ENCODE assay signal across 30 cellular contexts in genomic region chr16:80563066-80563465, GRCh38. TPM values are rescaled to one million over a fixed set of nuclear protein-coding genes. Genes with fewer than 3 reads are reported as not detected.
"Had no signal": no experiment of that assay in that cellular context is flagged by ENCODE, and none has a peak within 500 bp of the region (broad histone marks: within the 10 kb centered on the region; RNA-seq: fewer than 3 reads in every experiment).

No MANE protein-coding gene starts in this region.

- H3K27ac Mint-ChIP-seq: dendritic cell treated with granulocyte-macrophage colony-stimulating factor and Interleukin-4, amounts not matched to agents 40 ng/mL and 50 ng/mL, for 4 days; effector memory CD8-positive, alpha-beta T cell; endodermal cell; mesothelial cell of epicardium; naive B cell had no signal

- H3K4me3 ChIP-seq: esophagus squamous epithelium, gastrocnemius medialis, heart right ventricle, left lung, lower lobe of right lung, mucosa of descending colon had no signal

- H3K4me1 ChIP-seq: gastrocnemius medialis, heart right ventricle, left lung, lower lobe of right lung had no signal

- ATAC-seq: effector memory CD8-positive, alpha-beta T cell; esophagus mucosa; gastrocnemius medialis; heart right ventricle; left cardiac atrium; left lung; left ventricle myocardium superior; lower lobe of right lung; naive thymus-derived CD8-positive, alpha-beta T cell had no signal

- H3K9me3 ChIP-seq: esophagus squamous epithelium, gastrocnemius medialis, heart right ventricle, left lung, lower lobe of right lung, mucosa of descending colon had no signal

- H3K27me3 Mint-ChIP-seq: naive thymus-derived CD8-positive, alpha-beta T cell had no signal

- H3K36me3 Mint-ChIP-seq: mesothelial cell of epicardium; naive B cell; naive thymus-derived CD8-positive, alpha-beta T cell had no signal

- DNase-seq: cortex of kidney; effector CD8-positive, alpha-beta T cell; effector memory CD8-positive, alpha-beta T cell; endodermal cell; erythroblast; esophagus squamous epithelium; foreskin fibroblast; foreskin melanocyte; gastrocnemius medialis; glutamatergic neuron; head of caudate nucleus; heart right ventricle; hippocampal formation; left cardiac atrium; left lung; left ventricle myocardium superior; lower lobe of right lung; mesenchymal stem cell; mucosa of descending colon; naive B cell; naive thymus-derived CD8-positive, alpha-beta T cell had no signal

- H3K9me3 Mint-ChIP-seq: dendritic cell treated with granulocyte-macrophage colony-stimulating factor and Interleukin-4, amounts not matched to agents 40 ng/mL and 50 ng/mL, for 4 days; effector memory CD8-positive, alpha-beta T cell; endodermal cell; mesothelial cell of epicardium had no signal

- H3K4me1 Mint-ChIP-seq: mesothelial cell of epicardium had no signal

- H3K4me3 Mint-ChIP-seq: dendritic cell treated with granulocyte-macrophage colony-stimulating factor and Interleukin-4, amounts not matched to agents 40 ng/mL and 50 ng/mL, for 4 days; effector memory CD8-positive, alpha-beta T cell; endodermal cell; mesothelial cell of epicardium; naive B cell had no signal

- H3K36me3 ChIP-seq: esophagus squamous epithelium, gastrocnemius medialis, heart right ventricle, left lung, lower lobe of right lung had no signal

- H3K27ac ChIP-seq: epithelial cell of prostate, esophagus squamous epithelium, gastrocnemius medialis, heart right ventricle, left lung, lower lobe of right lung had no signal

RNA-seq across cellular contexts. Expression of gene DYNLRB2, which starts 22.3 kb away (rescaled TPM):
- total RNA-seq: dermis microvascular lymphatic vessel endothelial cell, endodermal cell, esophagus mucosa, gastrocnemius medialis, glomerular endothelial cell, kidney epithelial cell, left cardiac atrium, left ventricle myocardium superior, mesenteric fat pad, mucosa of descending colon, myocyte had no signal
